In genomic region chr3:12507871-12508281, GRCh38 we compare ENCODE assay signal across 12 cellular contexts. TPM values are rescaled to one million over a fixed set of nuclear protein-coding genes. Genes with fewer than 3 reads are reported as not detected.
A peak's percentile ranks its signal among the peaks of the same experiment; 100 is the strongest.
DNase-seq lines count a peak whose midpoint lies in the region; ATAC-seq and TF ChIP-seq lines count a peak whose summit lies in the region.
"Had no signal": no experiment of that assay in that cellular context is flagged by ENCODE, and none has a peak within 500 bp of the region (broad histone marks: within the 10 kb centered on the region; RNA-seq: fewer than 3 reads in every experiment).

No MANE protein-coding gene starts in this region.

- peaks cover 27% of the 10 kb centered on the region for H3K36me3 Mint-ChIP-seq in progenitor cell of endocrine pancreas (ENCODE audit: insufficient read depth)

- no peaks in the 10 kb centered on the region for H3K27me3 Mint-ChIP-seq in progenitor cell of endocrine pancreas
- H3K27me3 Mint-ChIP-seq: stimulated activated memory B cell treated with anti-CD40 and anti-IgM and Interleukin-4, amounts not matched to agents 10 μg/mL and 1 μg/mL and 100 μg/mL, for 72 hours had no signal

- H3K9me2 ChIP-seq in OCI-LY7 (ENCODE audit: insufficient read depth, low read length), result no peaks in the 10 kb centered on the region

- H3K4me1 ChIP-seq in OCI-LY7 (ENCODE audit: insufficient read depth, low read length, poor library complexity, severe bottlenecking), result no peaks in the 10 kb centered on the region
- H3K4me1 ChIP-seq: parathyroid adenoma had no signal

- no peak overlapping the region for H3K4me3 Mint-ChIP-seq in progenitor cell of endocrine pancreas (ENCODE audit: low read depth)
- H3K4me3 Mint-ChIP-seq: stimulated activated memory B cell treated with anti-CD40 and anti-IgM and Interleukin-4, amounts not matched to agents 10 μg/mL and 1 μg/mL and 100 μg/mL, for 72 hours had no signal

- H3K4me1 Mint-ChIP-seq in progenitor cell of endocrine pancreas (ENCODE audit: low read depth), result no peaks in the 10 kb centered on the region

- H2AFZ ChIP-seq in OCI-LY7 (ENCODE audit: low read length), result no peak overlapping the region
- H2AFZ ChIP-seq: parathyroid adenoma had no signal

- H3K4me2 ChIP-seq in OCI-LY7 (ENCODE audit: low read length), result no peak overlapping the region

- H3K9me3 ChIP-seq in OCI-LY7 (ENCODE audit: low read length), result no peaks in the 10 kb centered on the region

- peak overlapping the region; percentile 62 for H3K27ac Mint-ChIP-seq in progenitor cell of endocrine pancreas
- H3K27ac Mint-ChIP-seq: stimulated activated memory B cell treated with anti-CD40 and anti-IgM and Interleukin-4, amounts not matched to agents 10 μg/mL and 1 μg/mL and 100 μg/mL, for 72 hours had no signal

- intact Hi-C loops in OCI-LY7 (cut with micrococcal nuclease; ENCODE audit: unreplicated experiment), result no loop called here

- POLR2A ChIA-PET in OCI-LY7 (lab: Charles Lee), result interaction anchor here (0.6 to 1.4 kb wide), 3 partner anchors 14 to 981 kb away, joined by 3 to 5 read pairs (median 3); no protein-coding TSS in a partner anchor

- peak; percentile 73 for ATAC-seq in SK-N-SH treated with all-trans-retinoic acid at 6 μM for 48 hours
- ATAC-seq: stimulated activated memory B cell treated with anti-CD40 and anti-IgM and Interleukin-4, amounts not matched to agents 10 μg/mL and 1 μg/mL and 100 μg/mL, for 72 hours had no signal

- CTCF ChIA-PET in OCI-LY7 (lab: Charles Lee; ENCODE audit: unreplicated experiment), result no interaction called here

- DNase-seq in Daoy (ENCODE audit: low read depth), result peak; percentile 78
- peak; percentile 66 for DNase-seq in fibroblast of the aortic adventitia (ENCODE audit: low read depth)
- DNase-seq in progenitor cell of endocrine pancreas (ENCODE audit: low spot score, unreplicated experiment), result no peak
- no peak for DNase-seq in NCI-H2107 treated with DMSO at 0.1 percent for 48 hours (lab: John Stamatoyannopoulos, UW; ENCODE audit: unreplicated experiment)
- DNase-seq in OCI-LY7 (ENCODE audit: low spot score), result no peak
- DNase-seq in NCI-H526 treated with DMSO at 0.1 percent for 48 hours (lab: John Stamatoyannopoulos, UW), result no peak
- DNase-seq in pons (ENCODE audit: low spot score), result no peak
- DNase-seq: activated T-cell treated with anti-CD3 and anti-CD28 coated beads, Interleukin-2, amount 50 U/mL, for 1 hour; NCI-H1417 treated with DMSO at 0.1 percent for 48 hours had no signal

- TF ChIP-seq CTCF in fibroblast of the aortic adventitia (IDR thresholded peaks at IDR 0.05; ENCODE audit: insufficient read depth, low read length), result no peak
- no peak for TF ChIP-seq CTCF in progenitor cell of endocrine pancreas (IDR thresholded peaks at IDR 0.05; ENCODE audit: unreplicated experiment)
- no peak for TF ChIP-seq CTCF in OCI-LY7 (conservative IDR thresholded peaks at IDR 0.05; ENCODE audit: low read length)

- H3K27ac ChIP-seq in OCI-LY7 (ENCODE audit: low read depth, low read length, poor library complexity, severe bottlenecking), result no peak overlapping the region
- H3K27ac ChIP-seq: parathyroid adenoma had no signal

- peaks cover 86% of the 10 kb centered on the region for H3K36me3 ChIP-seq in OCI-LY7 (ENCODE audit: insufficient read depth, low read length)

- H4K20me1 ChIP-seq in OCI-LY7 (ENCODE audit: insufficient read depth, low read length), result no peaks in the 10 kb centered on the region

- no peaks in the 10 kb centered on the region for H3K9me3 Mint-ChIP-seq in progenitor cell of endocrine pancreas (ENCODE audit: low read depth)
- H3K9me3 Mint-ChIP-seq: stimulated activated memory B cell treated with anti-CD40 and anti-IgM and Interleukin-4, amounts not matched to agents 10 μg/mL and 1 μg/mL and 100 μg/mL, for 72 hours had no signal

- BruUV-seq in OCI-LY7 (replicated peaks; lab: Mats Ljungman, UMichigan), result no TSS peak

- no peaks in the 10 kb centered on the region for H3K79me2 ChIP-seq in OCI-LY7 (ENCODE audit: insufficient read depth, low read depth, low read length)

- H3K4me3 ChIP-seq in fibroblast of the aortic adventitia (ENCODE audit: low read depth, low read length) (no peak overlapping the region), OCI-LY7 (ENCODE audit: low read depth, low read length, poor library complexity, severe bottlenecking) (no peak overlapping the region)

TF ChIP-seq in SK-N-SH treated with all-trans-retinoic acid at 6 μM for 48 hours, 23 proteins besides CTCF, POLR2A, EP300 and RAD21:
- TF ChIP-seq RARB (CRISPR knock-in tag; IDR thresholded peaks at IDR 0.05) (no peak), ISL1 (CRISPR knock-in tag; IDR thresholded peaks at IDR 0.05) (no peak), ZNF8 (CRISPR knock-in tag; IDR thresholded peaks at IDR 0.05) (no peak), CSDC2 (CRISPR knock-in tag; IDR thresholded peaks at IDR 0.05) (no peak), ZFP3 (CRISPR knock-in tag; IDR thresholded peaks at IDR 0.05) (no peak), ZFP30 (CRISPR knock-in tag; IDR thresholded peaks at IDR 0.05) (no peak), OSR1 (CRISPR knock-in tag; IDR thresholded peaks at IDR 0.05) (no peak), BACH2 (CRISPR knock-in tag; IDR thresholded peaks at IDR 0.05; ENCODE audit: borderline replicate concordance) (no peak), ZNF70 (CRISPR knock-in tag; IDR thresholded peaks at IDR 0.05) (no peak)
- TF ChIP-seq, protein P1, sequence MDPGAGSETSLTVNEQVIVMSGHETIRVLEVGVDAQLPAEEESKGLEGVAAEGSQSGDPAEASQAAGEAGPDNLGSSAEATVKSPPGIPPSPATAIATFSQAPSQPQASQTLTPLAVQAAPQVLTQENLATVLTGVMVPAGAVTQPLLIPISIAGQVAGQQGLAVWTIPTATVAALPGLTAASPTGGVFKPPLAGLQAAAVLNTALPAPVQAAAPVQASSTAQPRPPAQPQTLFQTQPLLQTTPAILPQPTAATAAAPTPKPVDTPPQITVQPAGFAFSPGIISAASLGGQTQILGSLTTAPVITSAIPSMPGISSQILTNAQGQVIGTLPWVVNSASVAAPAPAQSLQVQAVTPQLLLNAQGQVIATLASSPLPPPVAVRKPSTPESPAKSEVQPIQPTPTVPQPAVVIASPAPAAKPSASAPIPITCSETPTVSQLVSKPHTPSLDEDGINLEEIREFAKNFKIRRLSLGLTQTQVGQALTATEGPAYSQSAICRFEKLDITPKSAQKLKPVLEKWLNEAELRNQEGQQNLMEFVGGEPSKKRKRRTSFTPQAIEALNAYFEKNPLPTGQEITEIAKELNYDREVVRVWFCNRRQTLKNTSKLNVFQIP (CRISPR knock-in tag; IDR thresholded peaks at IDR 0.05; ENCODE audit: borderline replicate concordance, low read depth), result no peak
- TF ChIP-seq, protein P2, sequence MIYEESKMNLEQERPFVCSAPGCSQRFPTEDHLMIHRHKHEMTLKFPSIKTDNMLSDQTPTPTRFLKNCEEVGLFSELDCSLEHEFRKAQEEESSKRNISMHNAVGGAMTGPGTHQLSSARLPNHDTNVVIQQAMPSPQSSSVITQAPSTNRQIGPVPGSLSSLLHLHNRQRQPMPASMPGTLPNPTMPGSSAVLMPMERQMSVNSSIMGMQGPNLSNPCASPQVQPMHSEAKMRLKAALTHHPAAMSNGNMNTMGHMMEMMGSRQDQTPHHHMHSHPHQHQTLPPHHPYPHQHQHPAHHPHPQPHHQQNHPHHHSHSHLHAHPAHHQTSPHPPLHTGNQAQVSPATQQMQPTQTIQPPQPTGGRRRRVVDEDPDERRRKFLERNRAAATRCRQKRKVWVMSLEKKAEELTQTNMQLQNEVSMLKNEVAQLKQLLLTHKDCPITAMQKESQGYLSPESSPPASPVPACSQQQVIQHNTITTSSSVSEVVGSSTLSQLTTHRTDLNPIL (CRISPR knock-in tag; IDR thresholded peaks at IDR 0.05; ENCODE audit: low read depth), result no peak

RNA-seq across cellular contexts. Expression of gene TSEN2, which starts 23.6 kb away (rescaled TPM):
- 20.3 and 22.2 TPM in 2 replicates for total RNA-seq in Daoy (2014; rRNA removed; shearing (Covaris generic))
- total RNA-seq in fibroblast of the aortic adventitia (ENCODE audit: low replicate concordance) (8.4 and 17.7 TPM in 2 replicates), progenitor cell of endocrine pancreas (33.3 and 33.7 TPM in 2 replicates), OCI-LY7 (2022) (30.7 and 41.4 TPM in 2 replicates)
- total RNA-seq in OCI-LY7 (2014; rRNA removed; shearing (Covaris generic)), result 33.2 and 40.7 TPM in 2 replicates

RNA-seq across cellular contexts. Expression of gene MKRN2OS, which starts 37.4 kb away (rescaled TPM):
- not detected in 2 replicates for total RNA-seq in Daoy (2014; rRNA removed; shearing (Covaris generic))
- total RNA-seq in fibroblast of the aortic adventitia (ENCODE audit: low replicate concordance) (not detected in 2 replicates), progenitor cell of endocrine pancreas (1.7 and 2.0 TPM in 2 replicates), OCI-LY7 (2022) (not detected in 2 replicates)
- 0.28 TPM in 1 of 2 replicates, not detected in the other for total RNA-seq in OCI-LY7 (2014; rRNA removed; shearing (Covaris generic))

RNA-seq across cellular contexts. Expression of gene MKRN2, which starts 49.0 kb away (rescaled TPM):
- 40.2 and 43.2 TPM in 2 replicates for total RNA-seq in Daoy (2014; rRNA removed; shearing (Covaris generic))
- total RNA-seq in fibroblast of the aortic adventitia (ENCODE audit: low replicate concordance) (28.8 and 41.4 TPM in 2 replicates), progenitor cell of endocrine pancreas (23.4 and 23.9 TPM in 2 replicates), OCI-LY7 (2022) (20.2 and 21.9 TPM in 2 replicates)
- total RNA-seq in OCI-LY7 (2014; rRNA removed; shearing (Covaris generic)), result 19.4 and 25.7 TPM in 2 replicates

Comparison
In these comparisons a context has a peak if more than half of its experiments do, and no peak if none do; other contexts are left out.
1. DNase-seq: peak in Daoy (single experiment) and fibroblast of the aortic adventitia (single experiment); none in progenitor cell of endocrine pancreas (single experiment), NCI-H2107 treated with DMSO at 0.1 percent for 48 hours (single experiment), OCI-LY7 (single experiment), NCI-H526 treated with DMSO at 0.1 percent for 48 hours (single experiment) and pons (single experiment).